In the genomic region with DNA sequence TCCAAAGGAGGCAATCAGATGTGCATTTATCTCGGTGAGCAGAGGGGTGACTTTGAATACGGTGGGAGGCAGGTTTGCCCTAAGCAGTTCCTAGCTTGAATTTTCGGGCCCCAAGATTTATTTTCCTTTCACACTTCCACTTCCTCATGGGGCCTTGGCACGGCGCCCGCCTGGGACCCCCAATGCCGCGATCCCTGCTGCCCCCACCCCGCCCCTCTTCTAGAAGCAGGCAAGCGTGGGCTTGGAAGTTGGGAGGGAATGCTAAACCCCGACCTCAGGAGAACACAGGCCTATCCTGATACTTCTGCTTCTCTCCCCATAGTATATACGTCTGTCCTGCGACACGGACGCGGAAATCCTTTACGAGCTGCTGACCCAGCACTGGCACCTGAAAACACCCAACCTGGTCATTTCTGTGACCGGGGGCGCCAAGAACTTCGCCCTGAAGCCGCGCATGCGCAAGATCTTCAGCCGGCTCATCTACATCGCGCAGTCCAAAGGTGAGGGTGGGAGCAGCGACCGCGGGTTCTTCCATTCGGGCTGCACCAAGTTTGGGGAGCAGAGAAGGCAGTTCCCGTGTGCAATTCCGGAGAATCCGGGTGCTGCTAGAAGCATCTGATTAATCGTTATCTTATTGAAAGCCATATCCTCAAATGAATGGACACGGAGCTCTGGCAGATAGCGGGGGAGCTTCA, we compare ENCODE assay signal across 1 cellular context.
TF ChIP-seq lines count a peak whose summit lies in the region.

No MANE protein-coding gene starts in this region.

TF ChIP-seq in SK-N-SH, 30 proteins besides CTCF, POLR2A, EP300 and RAD21 (continued from another document):
- TF ChIP-seq NRF1 (IDR thresholded peaks at IDR 0.05; ENCODE audit: low read depth, low read length): peak; percentile 47; the same call in 1 of the 2 replicates
